ENCODE assay signal across 8 cellular contexts in the genomic region with DNA sequence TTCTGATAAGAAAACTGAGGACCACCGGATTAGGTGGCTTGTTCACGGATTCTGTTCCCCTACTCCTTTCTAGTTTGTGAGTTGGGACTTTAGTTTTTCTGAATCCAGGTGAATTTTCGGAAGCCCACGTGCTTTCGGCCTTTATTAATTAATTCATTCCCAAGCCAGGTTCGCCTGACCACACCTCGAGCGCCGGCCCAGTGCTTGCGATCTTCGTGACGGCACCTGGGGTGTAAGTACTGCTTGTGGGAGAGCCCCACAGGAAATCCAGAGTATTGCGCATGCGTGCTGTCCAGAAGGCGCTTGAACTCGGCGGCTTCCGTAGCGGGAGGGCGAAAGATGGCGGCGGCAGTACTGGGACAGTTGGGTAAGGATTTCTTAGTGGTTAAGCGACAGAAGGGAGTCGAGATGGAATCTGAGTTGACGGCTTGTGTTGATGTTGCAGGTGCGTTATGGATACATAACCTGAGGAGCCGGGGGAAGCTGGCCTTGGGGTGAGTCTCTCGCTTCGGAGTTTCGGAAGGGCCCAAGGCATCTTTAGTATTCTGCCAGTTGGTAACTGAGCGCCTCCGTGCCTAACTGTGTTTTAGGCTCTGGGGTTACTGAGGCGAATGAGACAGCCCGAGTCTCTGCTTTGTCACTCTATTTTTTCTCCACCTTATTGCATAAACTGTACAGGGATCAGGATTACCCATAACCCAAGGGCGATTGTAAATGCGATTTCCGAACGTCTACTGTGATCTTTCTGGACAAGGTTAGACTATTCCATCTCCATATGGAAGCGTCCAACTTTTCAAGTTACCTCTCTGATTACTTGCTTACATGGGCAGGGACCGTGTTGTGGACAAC. TPM values are rescaled to one million over a fixed set of nuclear protein-coding genes. Genes with fewer than 3 reads are reported as not detected.
A peak's percentile ranks its signal among the peaks of the same experiment; 100 is the strongest.
DNase-seq lines count a peak whose midpoint lies in the region; ATAC-seq and TF ChIP-seq lines count a peak whose summit lies in the region.

A gene (plus strand): TSS at position 302 of the 849 bp plus-strand sequence. CDS start 38 bp downstream, at position 340.

- peaks cover 6 to 15% of the 10 kb centered on the region in 2 donors for H3K4me1 ChIP-seq in breast epithelium
- H3K4me1 ChIP-seq in iPS-20b (ENCODE audit: insufficient read depth, low read length) = peaks cover 8% of the 10 kb centered on the region; the same call in 1 of the 2 replicates
- peaks cover 23 to 49% (median 24%) of the 10 kb centered on the region in 3 donors for H3K4me1 ChIP-seq in skeletal muscle tissue (ENCODE audit: control insufficient read depth in 3 of 3, insufficient read depth in 3 of 3, low read length in 3 of 3)

- H3K9ac ChIP-seq in iPS-20b (ENCODE audit: low read depth, low read length) (peak within 1 kb of the TSS; percentile 93), skeletal muscle tissue (ENCODE audit: low read depth in 1 of 3, low read length in 3 of 3) (peak within 1 kb of the TSS; percentile 82 to 94 (median 83))

- peak; percentile 53 for ATAC-seq in GM18870 (IDR thresholded peaks at IDR 0.05; ENCODE audit: unreplicated experiment)
- peak; percentile 48 for ATAC-seq in HG03135 (IDR thresholded peaks at IDR 0.05; ENCODE audit: unreplicated experiment)

- intact Hi-C loops in breast epithelium (cut with DNase I; ENCODE audit: low total_unique reads) = no loop called here

- no peaks in the 10 kb centered on the region for H3K9me3 ChIP-seq in WERI-Rb-1 (ENCODE audit: severe bottlenecking)
- H3K9me3 ChIP-seq in breast epithelium = no peaks in the 10 kb centered on the region
- H3K9me3 ChIP-seq in iPS-20b (ENCODE audit: insufficient read depth, low read depth, low read length) = no peaks in the 10 kb centered on the region
- H3K9me3 ChIP-seq in skeletal muscle tissue (ENCODE audit: control insufficient read depth in 3 of 3, low read length in 3 of 3) = no peaks in the 10 kb centered on the region

- H3K27me3 ChIP-seq in WERI-Rb-1 (ENCODE audit: insufficient read depth, low read depth, severe bottlenecking) (no peaks in the 10 kb centered on the region), breast epithelium (no peaks in the 10 kb centered on the region), iPS-20b (ENCODE audit: insufficient read depth, low read length) (no peaks in the 10 kb centered on the region), skeletal muscle tissue (ENCODE audit: control insufficient read depth in 3 of 3, insufficient read depth in 3 of 3, low read length in 3 of 3) (no peaks in the 10 kb centered on the region)

- DNase-seq in ACHN (peak; percentile 89), NCI-H2227 (lab: John Stamatoyannopoulos, UW; ENCODE audit: unreplicated experiment) (peak; percentile 93), WERI-Rb-1 (peak; percentile 96), breast epithelium (ENCODE audit: low spot score in 2 of 2) (peak; percentile 86 to 91)

- peak within 1 kb of the TSS; percentile 85 for H3K27ac ChIP-seq in WERI-Rb-1
- H3K27ac ChIP-seq in breast epithelium = peak within 1 kb of the TSS; percentile 82 to 85
- peak within 1 kb of the TSS; percentile 1 for H3K27ac ChIP-seq in iPS-20b (ENCODE audit: low read length)
- H3K27ac ChIP-seq in skeletal muscle tissue (ENCODE audit: low read depth, low read length) = peak within 1 kb of the TSS; percentile 73

- TF ChIP-seq CTCF in WERI-Rb-1 (IDR thresholded peaks at IDR 0.05; ENCODE audit: low read depth, low read length) (no peak), breast epithelium (IDR thresholded peaks at IDR 0.05) (peak; percentile 44 to 57 (median 49))

- H3K36me3 ChIP-seq in WERI-Rb-1 (peaks cover 2% of the 10 kb centered on the region; the same call in 1 of the 2 replicates), breast epithelium (no peaks in the 10 kb centered on the region), iPS-20b (ENCODE audit: insufficient read depth, low read depth, low read length) (no peaks in the 10 kb centered on the region; the same call in 1 of the 2 replicates), skeletal muscle tissue (ENCODE audit: control insufficient read depth in 3 of 3, insufficient read depth in 3 of 3, low read length in 3 of 3) (peaks cover 0 to 6% (median 0%) of the 10 kb centered on the region in 3 donors)

- in situ Hi-C loops in ACHN (cut with HindIII; ENCODE audit: low pct_ligation_motif_present, low pct_unique_long_range_greater_than_20kb, low sequenced_read_pairs) = no loop called here

- H3K4me3 ChIP-seq in WERI-Rb-1 (ENCODE audit: low read depth, low read length) = peak within 1 kb of the TSS; percentile 97
- peak within 1 kb of the TSS; percentile 74 to 80 (median 79) for H3K4me3 ChIP-seq in breast epithelium
- peak within 1 kb of the TSS; percentile 99 for H3K4me3 ChIP-seq in iPS-20b (ENCODE audit: low read length)
- H3K4me3 ChIP-seq in skeletal muscle tissue (ENCODE audit: low read length in 3 of 3) = peak within 1 kb of the TSS; percentile 81 to 99 (median 84)

- TF ChIP-seq POLR2A in breast epithelium (IDR thresholded peaks at IDR 0.05) = peak; percentile 11

RNA-seq across cellular contexts. Expression of the gene that starts here (rescaled TPM):
- total RNA-seq in breast epithelium (10 to 100 TPM; 12.1 to 23.4 (median 21.4) TPM), skeletal muscle tissue (12.5 TPM)

Comparison
In these comparisons a context has a peak if more than half of its experiments do, and no peak if none do; other contexts are left out.
1. Peak in every context shown above with its lines: DNase-seq, ATAC-seq, H3K4me3 ChIP-seq and H3K27ac ChIP-seq.
2. H3K27ac ChIP-seq: peak in every context shown above with its lines; median percentile 85 in WERI-Rb-1; 84 in breast epithelium; 73 in skeletal muscle tissue; 1 in iPS-20b.